In genomic region chr6:34859951-34860350, GRCh38 we compare ENCODE assay signal across 25 cellular contexts.
"Had no signal": no experiment of that assay in that cellular context is flagged by ENCODE, and none has a peak within 500 bp of the region (broad histone marks: within the 10 kb centered on the region; RNA-seq: fewer than 3 reads in every experiment).

No MANE protein-coding gene starts in this region.

- FAIRE-seq: keratinocyte, pancreas had no signal

- ATAC-seq: left cardiac atrium; left lung; lower lobe of right lung; naive thymus-derived CD8-positive, alpha-beta T cell; pancreas; right cardiac atrium; stimulated activated memory B cell treated with anti-CD40 and anti-IgM and Interleukin-4, amounts not matched to agents 10 μg/mL and 1 μg/mL and 100 μg/mL, for 72 hours; stimulated activated naive CD8-positive, alpha-beta T cell treated with anti-CD3 and anti-CD28 coated beads, Interleukin-15, amount 100 ng/mL, for 72 hours had no signal

- DNase-seq: kidney glomerular epithelial cell; left cardiac atrium; left lung; lower lobe of right lung; mammary epithelial cell; mesenchymal stem cell; naive thymus-derived CD8-positive, alpha-beta T cell; nucleus accumbens; pancreas; posterior cingulate gyrus; retina; right cardiac atrium; stimulated activated CD4-positive, alpha-beta T cell treated with anti-CD3 and anti-CD28 coated beads, Interleukin-1b, Interleukin-23, amount 100 ng/mL, for 48 hours; stimulated activated CD4-positive, alpha-beta T cell treated with anti-CD3 and anti-CD28 coated beads, Interleukin-2, amount 100 ng/mL, for 48 hours; stimulated activated CD4-positive, alpha-beta T cell treated with anti-CD3 and anti-CD28 coated beads, Interleukin-4, amount 100 ng/mL, for 4 hours; stimulated activated CD8-positive, alpha-beta memory T cell treated with anti-CD3 and anti-CD28 coated beads, Interleukin-4, amount 100 ng/mL, for 48 hours; stimulated activated naive CD4-positive, alpha-beta T cell treated with Interleukin-2 at 50 U/mL for 16 hours; stimulated activated naive CD8-positive, alpha-beta T cell treated with anti-CD3 and anti-CD28 coated beads, Interleukin-15, amount 100 ng/mL, for 72 hours; substantia nigra; uterus had no signal

- H3K27me3 ChIP-seq: left lung, pancreas, tibial nerve, uterus had no signal

- H3K9me3 ChIP-seq: left lung, lower lobe of right lung, pancreas, prostate gland, tibial nerve, uterus had no signal

- H3K4me2 ChIP-seq: smooth muscle cell had no signal

- H3K36me3 ChIP-seq: uterus had no signal

- H3K4me1 ChIP-seq: left lung, lower lobe of right lung, pancreas, prostate gland, tibial nerve, uterus had no signal

- H3K27ac ChIP-seq: left lung, lower lobe of right lung, pancreas, prostate gland, tibial nerve, uterus had no signal

- H3K4me3 ChIP-seq: left lung, lower lobe of right lung, pancreas, prostate gland, smooth muscle cell, tibial nerve, uterus had no signal
